Comparison of ENCODE assay signal across 21 cellular contexts in genomic region chr16:67656344-67657016, GRCh38.
"Had no signal": no experiment of that assay in that cellular context is flagged by ENCODE, and none has a peak within 500 bp of the region (broad histone marks: within the 10 kb centered on the region; RNA-seq: fewer than 3 reads in every experiment).

No MANE protein-coding gene starts in this region.

- FAIRE-seq: colon, endothelial cell of umbilical vein had no signal

- H3K4me3 ChIP-seq: breast epithelium, thyroid gland had no signal

- H3K27me3 Mint-ChIP-seq: activated naive CD8-positive, alpha-beta T cell treated with anti-CD3 and anti-CD28 coated beads for 36 hours; central memory CD8-positive, alpha-beta T cell; effector memory CD8-positive, alpha-beta T cell; naive thymus-derived CD4-positive, alpha-beta T cell; stimulated activated naive CD8-positive, alpha-beta T cell treated with anti-CD3 and anti-CD28 coated beads, Interleukin-15, Interleukin-2, amounts not matched to agents 100 ng/mL and 50 ng/mL, for 24 hours; T-cell had no signal

- ATAC-seq: effector memory CD8-positive, alpha-beta T cell; esophagus mucosa; left lobe of liver; naive thymus-derived CD4-positive, alpha-beta T cell; T-cell; WTC11 had no signal

- H3K9me3 Mint-ChIP-seq: activated naive CD8-positive, alpha-beta T cell treated with anti-CD3 and anti-CD28 coated beads for 36 hours; central memory CD8-positive, alpha-beta T cell; effector memory CD8-positive, alpha-beta T cell; stimulated activated naive CD8-positive, alpha-beta T cell treated with anti-CD3 and anti-CD28 coated beads, Interleukin-15, Interleukin-2, amounts not matched to agents 100 ng/mL and 50 ng/mL, for 24 hours; T-cell; WTC11 had no signal

- H3K27ac ChIP-seq: breast epithelium, thyroid gland had no signal

- H3K27ac Mint-ChIP-seq: progenitor cell of endocrine pancreas, WTC11 had no signal

- DNase-seq: activated naive CD4-positive, alpha-beta T cell treated with Interleukin-2 at 50 U/mL for 16 hours; activated naive CD8-positive, alpha-beta T cell treated with anti-CD3 and anti-CD28 coated beads for 36 hours; activated T-cell treated with anti-CD3 and anti-CD28 coated beads, Interleukin-2, amount 50 U/mL, for 1 hour; effector memory CD8-positive, alpha-beta T cell; foreskin melanocyte; naive thymus-derived CD4-positive, alpha-beta T cell; retina; stimulated activated CD4-positive, alpha-beta T cell treated with anti-CD3 and anti-CD28 coated beads, Interleukin-4, amount 100 ng/mL, for 24 hours; substantia nigra; T-cell; T1000; thyroid gland had no signal

- H3K4me3 Mint-ChIP-seq: activated naive CD8-positive, alpha-beta T cell treated with anti-CD3 and anti-CD28 coated beads for 36 hours; central memory CD8-positive, alpha-beta T cell; effector memory CD8-positive, alpha-beta T cell; stimulated activated naive CD8-positive, alpha-beta T cell treated with anti-CD3 and anti-CD28 coated beads, Interleukin-15, Interleukin-2, amounts not matched to agents 100 ng/mL and 50 ng/mL, for 24 hours; T-cell had no signal

- H3K36me3 ChIP-seq: breast epithelium, thyroid gland had no signal

- H3K9me3 ChIP-seq: breast epithelium, thyroid gland had no signal
